ENCODE assay signal across 11 cellular contexts in the genomic region with DNA sequence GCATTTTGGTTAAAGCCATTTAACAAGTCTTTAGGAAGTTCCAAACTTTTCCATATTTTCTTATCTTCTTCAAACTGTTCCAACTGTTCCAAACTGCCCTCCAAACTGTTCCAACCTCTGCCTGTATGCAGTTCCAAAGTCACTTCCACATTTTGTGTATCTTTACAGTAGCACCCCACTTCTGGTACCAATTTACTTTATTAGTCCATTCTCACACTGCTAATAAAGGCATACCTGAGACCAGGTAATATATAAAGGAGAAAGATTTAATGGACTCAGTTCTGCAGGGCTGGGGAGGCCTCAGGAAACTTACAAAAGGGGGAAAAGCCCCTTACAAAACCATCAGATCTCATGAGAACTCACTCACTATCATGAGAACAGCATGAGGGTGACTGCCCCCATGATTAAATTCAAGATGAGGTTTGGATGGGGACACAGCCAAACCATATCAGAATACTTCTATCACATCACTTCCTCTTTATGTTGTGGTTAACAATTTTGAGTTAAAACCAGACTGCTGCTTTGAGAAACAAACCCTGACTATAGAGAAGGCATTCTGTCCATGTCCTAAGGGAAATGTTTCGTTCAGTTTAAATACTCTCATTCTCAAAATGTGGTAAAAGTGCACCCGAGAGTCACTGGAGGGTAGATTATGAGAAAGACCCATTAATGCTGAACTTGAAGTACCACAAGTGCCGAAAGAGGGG. TPM values are rescaled to one million over a fixed set of nuclear protein-coding genes. Genes with fewer than 3 reads are reported as not detected.
DNase-seq lines count a peak whose midpoint lies in the region; ATAC-seq, FAIRE-seq and TF ChIP-seq lines count a peak whose summit lies in the region.
"Had no signal": no experiment of that assay in that cellular context is flagged by ENCODE, and none has a peak within 500 bp of the region (broad histone marks: within the 10 kb centered on the region; RNA-seq: fewer than 3 reads in every experiment).

No MANE protein-coding gene starts in this region.

- CTCF ChIA-PET in CD8-positive, alpha-beta T cell (lab: Charles Lee) = interaction anchor here (0.7 to 2.3 kb wide), 4 partner anchors 9 to 346 kb away, joined by 3 to 17 read pairs (median 3); partner anchors contain the start of gene IL18R1
- CTCF ChIA-PET in HepG2 (lab: Yijun Ruan, JAX; ENCODE audit: low intra/inter-chr PET ratio, low total read pairs) = no interaction called here

- no peak for TF ChIP-seq CTCF in CD8-positive, alpha-beta T cell (IDR thresholded peaks at IDR 0.05)
- no peak for TF ChIP-seq CTCF in HepG2 (CRISPR knock-in tag; IDR thresholded peaks at IDR 0.05)

- H4K20me1 ChIP-seq in HepG2 (ENCODE audit: insufficient read depth, low read length) = no peaks in the 10 kb centered on the region

- TF ChIP-seq EP300 in HepG2 (IDR thresholded peaks at IDR 0.05; ENCODE audit: low read depth in 2 of 2, low read length in 2 of 2) (no peak), HepG2 (CRISPR knock-in tag; IDR thresholded peaks at IDR 0.05; ENCODE audit: borderline replicate concordance) (no peak)

- in situ Hi-C loops in HepG2 (cut with HindIII; ENCODE audit: extremely low pct_ligation_motif_present, low pct_unique_long_range_greater_than_20kb) = no loop called here

- H3K4me3 Mint-ChIP-seq in CD8-positive, alpha-beta T cell = peak overlapping the region; percentile 63
- peak overlapping the region; percentile 79 for H3K4me3 Mint-ChIP-seq in activated T-helper 1 cell treated with anti-CD3 and anti-CD28 coated beads, Interleukin-12 subunit alpha, Interleukin-12 subunit beta, Interleukin-2, Interleukin-4 antibody, amounts not matched to agents 30 ng/mL and 10 ng/mL and 1 ng/mL, durations not matched to agents 14 hours and 24 hours and 36 hours

- no TSS peak for BruUV-seq in HepG2 (replicated peaks; lab: Mats Ljungman, UMichigan)

- H3K9me3 ChIP-seq in CD8-positive, alpha-beta T cell (ENCODE audit: low read length) = peaks cover 10% of the 10 kb centered on the region
- H3K9me3 ChIP-seq in right cardiac atrium (ENCODE audit: control insufficient read depth, low read length) (no peaks in the 10 kb centered on the region), HepG2 (ENCODE audit: low read length) (peaks cover 21% of the 10 kb centered on the region)

- H3K9ac ChIP-seq in HepG2 (ENCODE audit: insufficient read depth, low read depth, low read length) = no peak overlapping the region

- no peak overlapping the region for H2AFZ ChIP-seq in HepG2 (ENCODE audit: low read length)

- TF ChIP-seq RAD21 in HepG2 (CRISPR knock-in tag; IDR thresholded peaks at IDR 0.05) = no peak

- POLR2A ChIA-PET in CD8-positive, alpha-beta T cell (lab: Charles Lee) = no interaction called here
- POLR2A ChIA-PET in HepG2 (lab: Yijun Ruan, JAX) = no interaction called here

- peaks cover 46% of the 10 kb centered on the region for H3K36me3 Mint-ChIP-seq in CD8-positive, alpha-beta T cell
- peaks cover 91% of the 10 kb centered on the region for H3K36me3 Mint-ChIP-seq in activated T-helper 1 cell treated with anti-CD3 and anti-CD28 coated beads, Interleukin-12 subunit alpha, Interleukin-12 subunit beta, Interleukin-2, Interleukin-4 antibody, amounts not matched to agents 30 ng/mL and 10 ng/mL and 1 ng/mL, durations not matched to agents 14 hours and 24 hours and 36 hours (ENCODE audit: low read depth)

- ATAC-seq in CD8-positive, alpha-beta T cell = peak; percentile 24
- ATAC-seq in GM19397 (IDR thresholded peaks at IDR 0.05; ENCODE audit: unreplicated experiment) = peak; percentile 40
- peak; percentile 52 for ATAC-seq in HG03108 (IDR thresholded peaks at IDR 0.05; ENCODE audit: unreplicated experiment)
- ATAC-seq in right cardiac atrium = no peak
- no peak for ATAC-seq in HepG2
- no peak for ATAC-seq in left cardiac atrium

- no peak for DNase-seq in CD8-positive, alpha-beta T cell
- DNase-seq in activated T-helper 1 cell treated with anti-CD3 and anti-CD28 coated beads, Interleukin-12 subunit alpha, Interleukin-12 subunit beta, Interleukin-2, Interleukin-4 antibody, amounts not matched to agents 30 ng/mL and 10 ng/mL and 1 ng/mL, durations not matched to agents 14 hours and 24 hours and 36 hours (ENCODE audit: low spot score) = no peak
- DNase-seq in right cardiac atrium (no peak), head of caudate nucleus (no peak), HepG2 (ENCODE audit: low spot score) (no peak), left cardiac atrium (no peak)
- DNase-seq: DMS153 had no signal

- H3K27ac Mint-ChIP-seq in CD8-positive, alpha-beta T cell = peak overlapping the region; percentile 89
- H3K27ac Mint-ChIP-seq in activated T-helper 1 cell treated with anti-CD3 and anti-CD28 coated beads, Interleukin-12 subunit alpha, Interleukin-12 subunit beta, Interleukin-2, Interleukin-4 antibody, amounts not matched to agents 30 ng/mL and 10 ng/mL and 1 ng/mL, durations not matched to agents 14 hours and 24 hours and 36 hours = peak overlapping the region; percentile 97

- H3K36me3 ChIP-seq in CD8-positive, alpha-beta T cell (ENCODE audit: insufficient read depth, low read length) = no peaks in the 10 kb centered on the region
- no peaks in the 10 kb centered on the region for H3K36me3 ChIP-seq in HepG2 (replicated peaks in 1 of 2; ENCODE audit: control insufficient read depth in 1 of 2, insufficient read depth in 2 of 2, low read length in 2 of 2)

- 88% methylated on average over 3 of the region's 3 CpGs for WGBS in right cardiac atrium
- 32% methylated on average over 3 of the region's 3 CpGs for WGBS in HepG2 (ENCODE audit: low lambda C conversion rate)

- intact Hi-C loops in CD8-positive, alpha-beta T cell (cut with DNase I, micrococcal nuclease) = loop anchor here (1.0 to 10.0 kb wide), 3 partner anchors 11 to 672 kb away; partner anchors contain the start of genes IL18R1 (in 1 of the 2) and MAP4K4 (in 1 of the 2)
- intact Hi-C loops in activated T-helper 1 cell treated with anti-CD3 and anti-CD28 coated beads, Interleukin-12 subunit alpha, Interleukin-12 subunit beta, Interleukin-2, Interleukin-4 antibody, amounts not matched to agents 30 ng/mL and 10 ng/mL and 1 ng/mL, durations not matched to agents 14 hours and 24 hours and 36 hours (cut with micrococcal nuclease) = loop anchor here (1.0 to 10.0 kb wide), 8 partner anchors 10 to 1059 kb away; partner anchors contain the start of gene RNF149
- intact Hi-C loops in right cardiac atrium (cut with DNase I) = no loop called here
- intact Hi-C loops in head of caudate nucleus (cut with DNase I) = no loop called here
- intact Hi-C loops in HepG2 (cut with micrococcal nuclease; ENCODE audit: unreplicated experiment) = no loop called here
- intact Hi-C loops in left cardiac atrium (cut with DNase I) = no loop called here

- peaks cover 36% of the 10 kb centered on the region for H3K4me1 ChIP-seq in CD8-positive, alpha-beta T cell (ENCODE audit: insufficient read depth, low read length)
- H3K4me1 ChIP-seq in right cardiac atrium (ENCODE audit: control insufficient read depth, insufficient read depth, low read length) (no peaks in the 10 kb centered on the region), HepG2 (ENCODE audit: insufficient read depth, low read length) (peaks cover 6% of the 10 kb centered on the region)

- H3K4me3 ChIP-seq in CD8-positive, alpha-beta T cell (ENCODE audit: low read depth, low read length) = peak overlapping the region; percentile 13
- H3K4me3 ChIP-seq in right cardiac atrium (ENCODE audit: low read length) = no peak overlapping the region
- no peak overlapping the region for H3K4me3 ChIP-seq in HepG2 (replicated peaks in 1 of 3; ENCODE audit: insufficient read depth in 1 of 3, low read depth in 2 of 3, low read length in 3 of 3)

- TF ChIP-seq POLR2A in HepG2 (IDR thresholded peaks at IDR 0.05; ENCODE audit: insufficient read depth in 1 of 2, low read depth in 2 of 2, low read length in 2 of 2) = no peak

- H3K27me3 Mint-ChIP-seq in CD8-positive, alpha-beta T cell (ENCODE audit: low read depth) = no peaks in the 10 kb centered on the region
- H3K27me3 Mint-ChIP-seq in activated T-helper 1 cell treated with anti-CD3 and anti-CD28 coated beads, Interleukin-12 subunit alpha, Interleukin-12 subunit beta, Interleukin-2, Interleukin-4 antibody, amounts not matched to agents 30 ng/mL and 10 ng/mL and 1 ng/mL, durations not matched to agents 14 hours and 24 hours and 36 hours (ENCODE audit: insufficient read depth) = no peaks in the 10 kb centered on the region

- no peaks in the 10 kb centered on the region for H3K27me3 ChIP-seq in CD8-positive, alpha-beta T cell (ENCODE audit: insufficient read depth, low read length)
- H3K27me3 ChIP-seq in right cardiac atrium (ENCODE audit: control insufficient read depth, insufficient read depth) (no peaks in the 10 kb centered on the region), HepG2 (ENCODE audit: control insufficient read depth in 1 of 2, insufficient read depth in 2 of 2, low read length in 2 of 2) (no peaks in the 10 kb centered on the region)

- peaks cover 62% of the 10 kb centered on the region for H3K4me1 Mint-ChIP-seq in CD8-positive, alpha-beta T cell (ENCODE audit: low read depth)
- H3K4me1 Mint-ChIP-seq in activated T-helper 1 cell treated with anti-CD3 and anti-CD28 coated beads, Interleukin-12 subunit alpha, Interleukin-12 subunit beta, Interleukin-2, Interleukin-4 antibody, amounts not matched to agents 30 ng/mL and 10 ng/mL and 1 ng/mL, durations not matched to agents 14 hours and 24 hours and 36 hours (ENCODE audit: low read depth) = peaks cover 97% of the 10 kb centered on the region

- no peaks in the 10 kb centered on the region for H3K79me2 ChIP-seq in HepG2 (ENCODE audit: insufficient read depth, low read length)

- H3K9me3 Mint-ChIP-seq in CD8-positive, alpha-beta T cell = peaks cover 13% of the 10 kb centered on the region
- peaks cover 36% of the 10 kb centered on the region for H3K9me3 Mint-ChIP-seq in activated T-helper 1 cell treated with anti-CD3 and anti-CD28 coated beads, Interleukin-12 subunit alpha, Interleukin-12 subunit beta, Interleukin-2, Interleukin-4 antibody, amounts not matched to agents 30 ng/mL and 10 ng/mL and 1 ng/mL, durations not matched to agents 14 hours and 24 hours and 36 hours

- H3K27ac ChIP-seq in CD8-positive, alpha-beta T cell (ENCODE audit: low read depth, low read length) = peak overlapping the region; percentile 22
- H3K27ac ChIP-seq in right cardiac atrium (ENCODE audit: low read length) (no peak overlapping the region), HepG2 (ENCODE audit: extremely low read length, insufficient read depth, low read length) (no peak overlapping the region)

- no peak for FAIRE-seq in HepG2 (lab: Jason Lieb, UNC)

- H3K4me2 ChIP-seq in HepG2 (ENCODE audit: low read depth, low read length) = no peak overlapping the region

RNA-seq across cellular contexts. Expression of gene IL18R1, which starts 11.0 kb away (rescaled TPM):
- 1 to 10 TPM; 7.0 to 7.7 TPM for total RNA-seq in CD8-positive, alpha-beta T cell
- 57.8 and 61.3 TPM in 2 replicates for total RNA-seq in activated T-helper 1 cell treated with anti-CD3 and anti-CD28 coated beads, Interleukin-12 subunit alpha, Interleukin-12 subunit beta, Interleukin-2, Interleukin-4 antibody, amounts not matched to agents 30 ng/mL and 10 ng/mL and 1 ng/mL, durations not matched to agents 14 hours and 24 hours and 36 hours
- 1 to 10 TPM; 2.7 to 8.1 (median 4.0) TPM for total RNA-seq in right cardiac atrium
- 2.2 TPM for polyA plus RNA-seq in right cardiac atrium
- total RNA-seq in HepG2 (2016; rRNA removed; fragmentation: Illumina TruSeq; extraction: Trizol) = 0.04 TPM in 1 of 2 replicates, not detected in the other
- total RNA-seq in HepG2 (2016; cell fraction: cytosol; rRNA removed; fragmentation: Illumina TruSeq; extraction: Trizol; ENCODE audit: low read depth) = not detected in 2 replicates
- 0.28 TPM in 1 of 2 replicates, not detected in the other for total RNA-seq in HepG2 (2016; cell fraction: insoluble cytoplasmic fraction; rRNA removed; fragmentation: Illumina TruSeq; extraction: Trizol)
- 0.09 TPM in 1 of 2 replicates, not detected in the other for total RNA-seq in HepG2 (2016; cell fraction: membrane; rRNA removed; fragmentation: Illumina TruSeq; extraction: Trizol)
- total RNA-seq in HepG2 (2016; cell fraction: nucleus; rRNA removed; fragmentation: Illumina TruSeq; extraction: Trizol) = 0.25 TPM in 1 of 2 replicates, not detected in the other
- 0.01 and 0.08 TPM in 2 replicates for polyA plus RNA-seq in HepG2 (2011; rRNA removed)
- 0.09 TPM in 2 replicates for polyA plus RNA-seq in HepG2 (2011; cell fraction: cytosol; rRNA removed)
- 0.17 TPM in 1 of 2 replicates, not detected in the other for polyA plus RNA-seq in HepG2 (2011; cell fraction: nucleus; rRNA removed)
- 0.20 TPM in 1 of 2 replicates, not detected in the other for polyA plus RNA-seq in HepG2 (2012)
- 0.05 TPM in 1 of 2 replicates, not detected in the other for polyA plus RNA-seq in HepG2 (2016; cell fraction: cytosol; fragmentation: Illumina TruSeq; extraction: Trizol; ENCODE audit: low read depth)
- polyA plus RNA-seq in HepG2 (2016; cell fraction: insoluble cytoplasmic fraction; fragmentation: Illumina TruSeq; extraction: Trizol; ENCODE audit: low read depth) = 0.35 TPM in 1 of 2 replicates, not detected in the other
- 0.15 TPM in 1 of 2 replicates, not detected in the other for polyA plus RNA-seq in HepG2 (2016; cell fraction: membrane; fragmentation: Illumina TruSeq; extraction: Trizol; ENCODE audit: low read depth)
- 0.79 TPM in 1 of 2 replicates, not detected in the other for polyA plus RNA-seq in HepG2 (2016; cell fraction: nucleus; fragmentation: Illumina TruSeq; extraction: Trizol; ENCODE audit: insufficient read depth, low read depth)
- polyA minus RNA-seq in HepG2 (2011; rRNA and poly(A)+ RNA removed; ENCODE audit: low replicate concordance) = 0.20 and 1.2 TPM in 2 replicates
- not detected in 2 replicates for polyA minus RNA-seq in HepG2 (2011; cell fraction: cytosol; rRNA and poly(A)+ RNA removed)
- 0.12 and 1.4 TPM in 2 replicates for polyA minus RNA-seq in HepG2 (2011; cell fraction: nucleus; rRNA and poly(A)+ RNA removed)
- 1 to 10 TPM; 1.2 to 5.5 TPM for total RNA-seq in left cardiac atrium

RNA-seq across cellular contexts. Expression of gene IL1RL1, which starts 55.2 kb away (rescaled TPM):
- total RNA-seq in CD8-positive, alpha-beta T cell = not detected
- total RNA-seq in activated T-helper 1 cell treated with anti-CD3 and anti-CD28 coated beads, Interleukin-12 subunit alpha, Interleukin-12 subunit beta, Interleukin-2, Interleukin-4 antibody, amounts not matched to agents 30 ng/mL and 10 ng/mL and 1 ng/mL, durations not matched to agents 14 hours and 24 hours and 36 hours = 3.9 and 4.8 TPM in 2 replicates
- 10 to 100 TPM in 1 of 4 donors, 1 to 10 TPM in 3; 1.5 to 28.8 (median 3.9) TPM for total RNA-seq in right cardiac atrium
- 5.7 TPM for polyA plus RNA-seq in right cardiac atrium
- 0.02 and 0.06 TPM in 2 replicates for total RNA-seq in HepG2 (2016; rRNA removed; fragmentation: Illumina TruSeq; extraction: Trizol)
- not detected in 2 replicates for total RNA-seq in HepG2 (2016; cell fraction: cytosol; rRNA removed; fragmentation: Illumina TruSeq; extraction: Trizol; ENCODE audit: low read depth)
- total RNA-seq in HepG2 (2016; cell fraction: insoluble cytoplasmic fraction; rRNA removed; fragmentation: Illumina TruSeq; extraction: Trizol) = not detected in 2 replicates
- not detected in 2 replicates for total RNA-seq in HepG2 (2016; cell fraction: membrane; rRNA removed; fragmentation: Illumina TruSeq; extraction: Trizol)
- not detected in 2 replicates for total RNA-seq in HepG2 (2016; cell fraction: nucleus; rRNA removed; fragmentation: Illumina TruSeq; extraction: Trizol)
- polyA plus RNA-seq in HepG2 (2011; rRNA removed) = 0.03 and 0.04 TPM in 2 replicates
- 0.03 TPM in 1 of 2 replicates, not detected in the other for polyA plus RNA-seq in HepG2 (2011; cell fraction: cytosol; rRNA removed)
- polyA plus RNA-seq in HepG2 (2011; cell fraction: nucleus; rRNA removed) = 0.07 TPM in 1 of 2 replicates, not detected in the other
- not detected in 2 replicates for polyA plus RNA-seq in HepG2 (2012)
- 0.09 TPM in 1 of 2 replicates, not detected in the other for polyA plus RNA-seq in HepG2 (2016; cell fraction: cytosol; fragmentation: Illumina TruSeq; extraction: Trizol; ENCODE audit: low read depth)
- polyA plus RNA-seq in HepG2 (2016; cell fraction: insoluble cytoplasmic fraction; fragmentation: Illumina TruSeq; extraction: Trizol; ENCODE audit: low read depth) = not detected in 2 replicates
- not detected in 2 replicates for polyA plus RNA-seq in HepG2 (2016; cell fraction: membrane; fragmentation: Illumina TruSeq; extraction: Trizol; ENCODE audit: low read depth)
- not detected in 2 replicates for polyA plus RNA-seq in HepG2 (2016; cell fraction: nucleus; fragmentation: Illumina TruSeq; extraction: Trizol; ENCODE audit: insufficient read depth, low read depth)
- 0.72 TPM in 1 of 2 replicates, not detected in the other for polyA minus RNA-seq in HepG2 (2011; rRNA and poly(A)+ RNA removed; ENCODE audit: low replicate concordance)
- not detected in 2 replicates for polyA minus RNA-seq in HepG2 (2011; cell fraction: cytosol; rRNA and poly(A)+ RNA removed)
- polyA minus RNA-seq in HepG2 (2011; cell fraction: nucleus; rRNA and poly(A)+ RNA removed) = 0.12 and 0.13 TPM in 2 replicates
- 10 to 100 TPM in 1 of 2 donors, 1 to 10 TPM in 1; 1.8 to 54.0 TPM for total RNA-seq in left cardiac atrium
- total RNA-seq: SK-MEL-5 had no signal

RNA-seq across cellular contexts. Expression of gene IL18RAP, which starts 56.4 kb away (rescaled TPM):
- total RNA-seq in CD8-positive, alpha-beta T cell = 10 to 100 TPM in 1 of 2 experiments, 1 to 10 TPM in 1; 7.9 to 10.8 TPM
- total RNA-seq in activated T-helper 1 cell treated with anti-CD3 and anti-CD28 coated beads, Interleukin-12 subunit alpha, Interleukin-12 subunit beta, Interleukin-2, Interleukin-4 antibody, amounts not matched to agents 30 ng/mL and 10 ng/mL and 1 ng/mL, durations not matched to agents 14 hours and 24 hours and 36 hours = 37.1 and 38.4 TPM in 2 replicates
- total RNA-seq in right cardiac atrium = under 1 TPM; 0.23 to 0.92 (median 0.58) TPM
- polyA plus RNA-seq in right cardiac atrium = 0.18 TPM
- not detected in 2 replicates for total RNA-seq in HepG2 (2016; rRNA removed; fragmentation: Illumina TruSeq; extraction: Trizol)
- not detected in 2 replicates for total RNA-seq in HepG2 (2016; cell fraction: cytosol; rRNA removed; fragmentation: Illumina TruSeq; extraction: Trizol; ENCODE audit: low read depth)
- total RNA-seq in HepG2 (2016; cell fraction: insoluble cytoplasmic fraction; rRNA removed; fragmentation: Illumina TruSeq; extraction: Trizol) = not detected in 2 replicates
- not detected in 2 replicates for total RNA-seq in HepG2 (2016; cell fraction: membrane; rRNA removed; fragmentation: Illumina TruSeq; extraction: Trizol)
- total RNA-seq in HepG2 (2016; cell fraction: nucleus; rRNA removed; fragmentation: Illumina TruSeq; extraction: Trizol) = not detected in 2 replicates
- polyA plus RNA-seq in HepG2 (2011; rRNA removed) = 0.05 TPM in 1 of 2 replicates, not detected in the other
- polyA plus RNA-seq in HepG2 (2011; cell fraction: cytosol; rRNA removed) = not detected in 2 replicates
- not detected in 2 replicates for polyA plus RNA-seq in HepG2 (2011; cell fraction: nucleus; rRNA removed)
- not detected in 2 replicates for polyA plus RNA-seq in HepG2 (2012)
- not detected in 2 replicates for polyA plus RNA-seq in HepG2 (2016; cell fraction: cytosol; fragmentation: Illumina TruSeq; extraction: Trizol; ENCODE audit: low read depth)
- not detected in 2 replicates for polyA plus RNA-seq in HepG2 (2016; cell fraction: insoluble cytoplasmic fraction; fragmentation: Illumina TruSeq; extraction: Trizol; ENCODE audit: low read depth)
- not detected in 2 replicates for polyA plus RNA-seq in HepG2 (2016; cell fraction: membrane; fragmentation: Illumina TruSeq; extraction: Trizol; ENCODE audit: low read depth)
- polyA plus RNA-seq in HepG2 (2016; cell fraction: nucleus; fragmentation: Illumina TruSeq; extraction: Trizol; ENCODE audit: insufficient read depth, low read depth) = not detected in 2 replicates
- not detected in 2 replicates for polyA minus RNA-seq in HepG2 (2011; rRNA and poly(A)+ RNA removed; ENCODE audit: low replicate concordance)
- polyA minus RNA-seq in HepG2 (2011; cell fraction: cytosol; rRNA and poly(A)+ RNA removed) = not detected in 2 replicates
- polyA minus RNA-seq in HepG2 (2011; cell fraction: nucleus; rRNA and poly(A)+ RNA removed) = not detected in 2 replicates
- total RNA-seq in left cardiac atrium = 1 to 10 TPM; 1.1 to 1.3 TPM
- total RNA-seq: kidney epithelial cell, SK-MEL-5 had no signal

Comparison
In these comparisons a context has a peak if more than half of its experiments do, and no peak if none do; other contexts are left out.
1. ATAC-seq: peak in CD8-positive, alpha-beta T cell (single experiment), GM19397 (single experiment) and HG03108 (single experiment); none in right cardiac atrium (0 of 2), HepG2 (single experiment) and left cardiac atrium (0 of 2).
2. intact Hi-C loops: an anchor here in CD8-positive, alpha-beta T cell (1.0 to 10.0 kb wide) and activated T-helper 1 cell treated with anti-CD3 and anti-CD28 coated beads, Interleukin-12 subunit alpha, Interleukin-12 subunit beta, Interleukin-2, Interleukin-4 antibody, amounts not matched to agents 30 ng/mL and 10 ng/mL and 1 ng/mL, durations not matched to agents 14 hours and 24 hours and 36 hours (1.0 to 10.0 kb wide); none called in right cardiac atrium, head of caudate nucleus, HepG2 and left cardiac atrium.